Comparison of ENCODE assay signal across 23 cellular contexts in the genomic region with DNA sequence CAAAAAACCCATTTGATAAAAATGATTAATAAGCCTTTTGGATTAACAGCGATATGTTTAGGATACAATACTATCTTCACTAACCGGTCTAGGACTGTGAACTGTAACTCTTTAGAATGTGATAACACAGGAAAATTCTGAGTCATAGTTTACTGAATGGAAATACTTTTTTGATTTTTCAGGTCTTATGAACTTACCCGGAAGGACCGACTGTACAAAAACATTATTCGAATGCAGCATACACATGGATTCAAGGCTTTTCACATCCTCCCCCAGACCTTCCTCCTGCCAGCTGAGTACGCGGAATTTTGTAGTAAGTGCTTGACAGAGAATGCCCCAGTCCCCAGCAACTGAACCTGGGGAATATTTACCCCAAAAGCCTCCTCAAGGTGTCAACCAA.
"Had no signal": no experiment of that assay in that cellular context is flagged by ENCODE, and none has a peak within 500 bp of the region (broad histone marks: within the 10 kb centered on the region; RNA-seq: fewer than 3 reads in every experiment).

No MANE protein-coding gene starts in this region.

- H3K27ac Mint-ChIP-seq: activated CD4-positive, alpha-beta T cell treated with anti-CD3 and anti-CD28 coated beads for 36 hours; dendritic cell treated with granulocyte-macrophage colony-stimulating factor and Interleukin-4, amounts not matched to agents 40 ng/mL and 50 ng/mL, for 4 days; memory B cell; nephron progenitor cell; stimulated activated memory B cell treated with anti-CD40 and anti-IgM and Interleukin-4, amounts not matched to agents 10 μg/mL and 1 μg/mL and 100 μg/mL, for 72 hours; WTC11 had no signal

- H3K4me3 ChIP-seq: gastrocnemius medialis, mucosa of descending colon, pancreas, right lobe of liver, SJSA1, skin epidermis, thoracic aorta, upper lobe of left lung had no signal

- H3K27me3 ChIP-seq: gastrocnemius medialis, pancreas, right lobe of liver, SJSA1, upper lobe of left lung had no signal

- H3K27me3 Mint-ChIP-seq: activated CD4-positive, alpha-beta T cell treated with anti-CD3 and anti-CD28 coated beads for 36 hours; dendritic cell treated with granulocyte-macrophage colony-stimulating factor and Interleukin-4, amounts not matched to agents 40 ng/mL and 50 ng/mL, for 4 days; memory B cell; stimulated activated memory B cell treated with anti-CD40 and anti-IgM and Interleukin-4, amounts not matched to agents 10 μg/mL and 1 μg/mL and 100 μg/mL, for 72 hours had no signal

- H3K4me1 ChIP-seq: gastrocnemius medialis, SJSA1, upper lobe of left lung had no signal

- H3K9me3 ChIP-seq: gastrocnemius medialis, pancreas, right lobe of liver, SJSA1, thoracic aorta had no signal

- H3K4me1 Mint-ChIP-seq: memory B cell; nephron progenitor cell; stimulated activated memory B cell treated with anti-CD40 and anti-IgM and Interleukin-4, amounts not matched to agents 10 μg/mL and 1 μg/mL and 100 μg/mL, for 72 hours; WTC11 had no signal

- H3K4me3 Mint-ChIP-seq: activated CD4-positive, alpha-beta T cell treated with anti-CD3 and anti-CD28 coated beads for 36 hours; dendritic cell treated with granulocyte-macrophage colony-stimulating factor and Interleukin-4, amounts not matched to agents 40 ng/mL and 50 ng/mL, for 4 days; memory B cell; nephron progenitor cell; stimulated activated memory B cell treated with anti-CD40 and anti-IgM and Interleukin-4, amounts not matched to agents 10 μg/mL and 1 μg/mL and 100 μg/mL, for 72 hours; WTC11 had no signal

- DNase-seq: activated CD4-positive, alpha-beta T cell treated with anti-CD3 and anti-CD28 coated beads for 36 hours; activated CD4-positive, alpha-beta T cell treated with anti-CD3 and anti-CD28 coated beads, Interleukin-2, amount 50 U/mL, for 48 hours; activated gamma-delta T cell; activated T-cell treated with anti-CD3 and anti-CD28 coated beads, Interleukin-2, amount 50 U/mL, for 48 hours; amniotic stem cell; effector CD8-positive, alpha-beta T cell; gastrocnemius medialis; head of caudate nucleus; hypothalamus; mucosa of descending colon; nephron progenitor cell; pancreas; right lobe of liver; stimulated activated CD4-positive, alpha-beta T cell treated with anti-CD3 and anti-CD28 coated beads, Interleukin-2, amount 100 ng/mL, for 24 hours; T-helper 9 cell; upper lobe of left lung had no signal

- H3K27ac ChIP-seq: gastrocnemius medialis, pancreas, right lobe of liver, SJSA1, skin epidermis, thoracic aorta, upper lobe of left lung had no signal

- ATAC-seq: activated CD4-positive, alpha-beta T cell treated with anti-CD3 and anti-CD28 coated beads for 36 hours; gastrocnemius medialis; mucosa of descending colon; pancreas; right lobe of liver; stimulated activated memory B cell treated with anti-CD40 and anti-IgM and Interleukin-4, amounts not matched to agents 10 μg/mL and 1 μg/mL and 100 μg/mL, for 72 hours; WTC11 had no signal
